8 cellular contexts compared by ENCODE assay signal in genomic region chr3:113212155-113212844, GRCh38. TPM values are rescaled to one million over a fixed set of nuclear protein-coding genes. Genes with fewer than 3 reads are reported as not detected.
DNase-seq lines count a peak whose midpoint lies in the region; ATAC-seq and TF ChIP-seq lines count a peak whose summit lies in the region.

No MANE protein-coding gene starts in this region.

- H3K9me3 Mint-ChIP-seq in immature natural killer cell: peaks cover 0 to 1% (median 0%) of the 10 kb centered on the region in 6 donors
- H3K9me3 Mint-ChIP-seq in stimulated activated naive B cell treated with anti-CD40 and anti-IgM and Interleukin-4, amounts not matched to agents 10 μg/mL and 1 μg/mL and 100 μg/mL, for 72 hours: no peaks in the 10 kb centered on the region

- no peak for TF ChIP-seq EP300 in Ishikawa (IDR thresholded peaks at IDR 0.05; ENCODE audit: borderline replicate concordance)

- H3K4me3 Mint-ChIP-seq in immature natural killer cell: peak overlapping the region in 3 of 5 donors; percentile 33 to 76 (median 55)
- peak overlapping the region; percentile 83 to 88 for H3K4me3 Mint-ChIP-seq in stimulated activated naive B cell treated with anti-CD40 and anti-IgM and Interleukin-4, amounts not matched to agents 10 μg/mL and 1 μg/mL and 100 μg/mL, for 72 hours

- ATAC-seq in stimulated activated naive B cell treated with anti-CD40 and anti-IgM and Interleukin-4, amounts not matched to agents 10 μg/mL and 1 μg/mL and 100 μg/mL, for 72 hours (replicated peaks): peak; percentile 62 to 63
- ATAC-seq in GM18907 (IDR thresholded peaks at IDR 0.05; ENCODE audit: unreplicated experiment): no peak
- ATAC-seq in HG02938 (IDR thresholded peaks at IDR 0.05; ENCODE audit: unreplicated experiment): no peak

- TF ChIP-seq RAD21 in Ishikawa (IDR thresholded peaks at IDR 0.05; ENCODE audit: low read depth): no peak

- peak overlapping the region; percentile 71 for H3K4me3 ChIP-seq in astrocyte of the cerebellum (ENCODE audit: low read depth, low read length)

- no peak for TF ChIP-seq CTCF in astrocyte of the cerebellum (IDR thresholded peaks at IDR 0.05; ENCODE audit: low read depth, low read length, missing control alignments)

- in situ Hi-C loops in astrocyte of the cerebellum (cut with HindIII; ENCODE audit: low sequenced_read_pairs): no loop called here

- DNase-seq in GDM1 (lab: John Stamatoyannopoulos, UW) (peak; percentile 18), astrocyte of the cerebellum (ENCODE audit: low read depth) (no peak), immature natural killer cell (no peak), RKO (ENCODE audit: low spot score) (no peak)
- no peak for DNase-seq in stimulated activated naive B cell treated with anti-CD40 and anti-IgM and Interleukin-4, amounts not matched to agents 10 μg/mL and 1 μg/mL and 100 μg/mL, for 72 hours

- peaks cover 11 to 31% (median 25%) of the 10 kb centered on the region in 3 donors for H3K27me3 Mint-ChIP-seq in immature natural killer cell (ENCODE audit: low read depth in 3 of 3)
- peaks cover 57 to 63% of the 10 kb centered on the region in 2 donors for H3K27me3 Mint-ChIP-seq in stimulated activated naive B cell treated with anti-CD40 and anti-IgM and Interleukin-4, amounts not matched to agents 10 μg/mL and 1 μg/mL and 100 μg/mL, for 72 hours

- H3K4me1 Mint-ChIP-seq in immature natural killer cell: peaks cover 3 to 11% of the 10 kb centered on the region in 2 donors
- peaks cover 11 to 20% of the 10 kb centered on the region in 2 donors for H3K4me1 Mint-ChIP-seq in stimulated activated naive B cell treated with anti-CD40 and anti-IgM and Interleukin-4, amounts not matched to agents 10 μg/mL and 1 μg/mL and 100 μg/mL, for 72 hours

- H3K36me3 Mint-ChIP-seq in immature natural killer cell: peaks cover 0 to 3% (median 0%) of the 10 kb centered on the region in 3 donors
- H3K36me3 Mint-ChIP-seq in stimulated activated naive B cell treated with anti-CD40 and anti-IgM and Interleukin-4, amounts not matched to agents 10 μg/mL and 1 μg/mL and 100 μg/mL, for 72 hours: peaks cover 0 to 4% of the 10 kb centered on the region in 2 donors

- H3K27ac Mint-ChIP-seq in immature natural killer cell: peak overlapping the region in 1 of 6 donors; percentile 82
- no peak overlapping the region for H3K27ac Mint-ChIP-seq in stimulated activated naive B cell treated with anti-CD40 and anti-IgM and Interleukin-4, amounts not matched to agents 10 μg/mL and 1 μg/mL and 100 μg/mL, for 72 hours

TF ChIP-seq in Ishikawa, 13 proteins besides CTCF, POLR2A, EP300 and RAD21:
- TF ChIP-seq ZBTB7A (IDR thresholded peaks at IDR 0.05; ENCODE audit: low read depth) (0 out of 2 replicates have a peak, but pooled peaks have one; percentile 15), NFIC (IDR thresholded peaks at IDR 0.05) (no peak)
TF ChIP-seq in Ishikawa: peak in this region for 1.

RNA-seq across cellular contexts. Expression of gene BOC, which starts 0.9 kb away (rescaled TPM):
- polyA plus RNA-seq in immature natural killer cell: not detected

Comparison
In these comparisons a context has a peak if more than half of its experiments do, and no peak if none do; other contexts are left out.
1. ATAC-seq: peak in stimulated activated naive B cell treated with anti-CD40 and anti-IgM and Interleukin-4, amounts not matched to agents 10 μg/mL and 1 μg/mL and 100 μg/mL, for 72 hours (2 of 2); none in GM18907 (single experiment) and HG02938 (single experiment).